1 cellular context compared by ENCODE assay signal in genomic region chr4:33850503-33850902, GRCh38.
TF ChIP-seq lines count a peak whose summit lies in the region.

No MANE protein-coding gene starts in this region.

TF ChIP-seq in GM23338, 12 proteins besides CTCF, POLR2A, EP300 and RAD21 (continued from another document):
- TF ChIP-seq REST (IDR thresholded peaks at IDR 0.05; ENCODE audit: unreplicated experiment) = no peak
- TF ChIP-seq, protein P1, sequence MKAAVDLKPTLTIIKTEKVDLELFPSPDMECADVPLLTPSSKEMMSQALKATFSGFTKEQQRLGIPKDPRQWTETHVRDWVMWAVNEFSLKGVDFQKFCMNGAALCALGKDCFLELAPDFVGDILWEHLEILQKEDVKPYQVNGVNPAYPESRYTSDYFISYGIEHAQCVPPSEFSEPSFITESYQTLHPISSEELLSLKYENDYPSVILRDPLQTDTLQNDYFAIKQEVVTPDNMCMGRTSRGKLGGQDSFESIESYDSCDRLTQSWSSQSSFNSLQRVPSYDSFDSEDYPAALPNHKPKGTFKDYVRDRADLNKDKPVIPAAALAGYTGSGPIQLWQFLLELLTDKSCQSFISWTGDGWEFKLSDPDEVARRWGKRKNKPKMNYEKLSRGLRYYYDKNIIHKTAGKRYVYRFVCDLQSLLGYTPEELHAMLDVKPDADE (IDR thresholded peaks at IDR 0.05) = no peak
- TF ChIP-seq ZNF114 (CRISPR knock-in tag; IDR thresholded peaks at IDR 0.05) = no peak
- TF ChIP-seq NANOG (IDR thresholded peaks at IDR 0.05; ENCODE audit: borderline replicate concordance) = no peak
- TF ChIP-seq CREB1 (CRISPR knock-in tag; IDR thresholded peaks at IDR 0.05; ENCODE audit: low read depth) = no peak
- TF ChIP-seq, protein P2, sequence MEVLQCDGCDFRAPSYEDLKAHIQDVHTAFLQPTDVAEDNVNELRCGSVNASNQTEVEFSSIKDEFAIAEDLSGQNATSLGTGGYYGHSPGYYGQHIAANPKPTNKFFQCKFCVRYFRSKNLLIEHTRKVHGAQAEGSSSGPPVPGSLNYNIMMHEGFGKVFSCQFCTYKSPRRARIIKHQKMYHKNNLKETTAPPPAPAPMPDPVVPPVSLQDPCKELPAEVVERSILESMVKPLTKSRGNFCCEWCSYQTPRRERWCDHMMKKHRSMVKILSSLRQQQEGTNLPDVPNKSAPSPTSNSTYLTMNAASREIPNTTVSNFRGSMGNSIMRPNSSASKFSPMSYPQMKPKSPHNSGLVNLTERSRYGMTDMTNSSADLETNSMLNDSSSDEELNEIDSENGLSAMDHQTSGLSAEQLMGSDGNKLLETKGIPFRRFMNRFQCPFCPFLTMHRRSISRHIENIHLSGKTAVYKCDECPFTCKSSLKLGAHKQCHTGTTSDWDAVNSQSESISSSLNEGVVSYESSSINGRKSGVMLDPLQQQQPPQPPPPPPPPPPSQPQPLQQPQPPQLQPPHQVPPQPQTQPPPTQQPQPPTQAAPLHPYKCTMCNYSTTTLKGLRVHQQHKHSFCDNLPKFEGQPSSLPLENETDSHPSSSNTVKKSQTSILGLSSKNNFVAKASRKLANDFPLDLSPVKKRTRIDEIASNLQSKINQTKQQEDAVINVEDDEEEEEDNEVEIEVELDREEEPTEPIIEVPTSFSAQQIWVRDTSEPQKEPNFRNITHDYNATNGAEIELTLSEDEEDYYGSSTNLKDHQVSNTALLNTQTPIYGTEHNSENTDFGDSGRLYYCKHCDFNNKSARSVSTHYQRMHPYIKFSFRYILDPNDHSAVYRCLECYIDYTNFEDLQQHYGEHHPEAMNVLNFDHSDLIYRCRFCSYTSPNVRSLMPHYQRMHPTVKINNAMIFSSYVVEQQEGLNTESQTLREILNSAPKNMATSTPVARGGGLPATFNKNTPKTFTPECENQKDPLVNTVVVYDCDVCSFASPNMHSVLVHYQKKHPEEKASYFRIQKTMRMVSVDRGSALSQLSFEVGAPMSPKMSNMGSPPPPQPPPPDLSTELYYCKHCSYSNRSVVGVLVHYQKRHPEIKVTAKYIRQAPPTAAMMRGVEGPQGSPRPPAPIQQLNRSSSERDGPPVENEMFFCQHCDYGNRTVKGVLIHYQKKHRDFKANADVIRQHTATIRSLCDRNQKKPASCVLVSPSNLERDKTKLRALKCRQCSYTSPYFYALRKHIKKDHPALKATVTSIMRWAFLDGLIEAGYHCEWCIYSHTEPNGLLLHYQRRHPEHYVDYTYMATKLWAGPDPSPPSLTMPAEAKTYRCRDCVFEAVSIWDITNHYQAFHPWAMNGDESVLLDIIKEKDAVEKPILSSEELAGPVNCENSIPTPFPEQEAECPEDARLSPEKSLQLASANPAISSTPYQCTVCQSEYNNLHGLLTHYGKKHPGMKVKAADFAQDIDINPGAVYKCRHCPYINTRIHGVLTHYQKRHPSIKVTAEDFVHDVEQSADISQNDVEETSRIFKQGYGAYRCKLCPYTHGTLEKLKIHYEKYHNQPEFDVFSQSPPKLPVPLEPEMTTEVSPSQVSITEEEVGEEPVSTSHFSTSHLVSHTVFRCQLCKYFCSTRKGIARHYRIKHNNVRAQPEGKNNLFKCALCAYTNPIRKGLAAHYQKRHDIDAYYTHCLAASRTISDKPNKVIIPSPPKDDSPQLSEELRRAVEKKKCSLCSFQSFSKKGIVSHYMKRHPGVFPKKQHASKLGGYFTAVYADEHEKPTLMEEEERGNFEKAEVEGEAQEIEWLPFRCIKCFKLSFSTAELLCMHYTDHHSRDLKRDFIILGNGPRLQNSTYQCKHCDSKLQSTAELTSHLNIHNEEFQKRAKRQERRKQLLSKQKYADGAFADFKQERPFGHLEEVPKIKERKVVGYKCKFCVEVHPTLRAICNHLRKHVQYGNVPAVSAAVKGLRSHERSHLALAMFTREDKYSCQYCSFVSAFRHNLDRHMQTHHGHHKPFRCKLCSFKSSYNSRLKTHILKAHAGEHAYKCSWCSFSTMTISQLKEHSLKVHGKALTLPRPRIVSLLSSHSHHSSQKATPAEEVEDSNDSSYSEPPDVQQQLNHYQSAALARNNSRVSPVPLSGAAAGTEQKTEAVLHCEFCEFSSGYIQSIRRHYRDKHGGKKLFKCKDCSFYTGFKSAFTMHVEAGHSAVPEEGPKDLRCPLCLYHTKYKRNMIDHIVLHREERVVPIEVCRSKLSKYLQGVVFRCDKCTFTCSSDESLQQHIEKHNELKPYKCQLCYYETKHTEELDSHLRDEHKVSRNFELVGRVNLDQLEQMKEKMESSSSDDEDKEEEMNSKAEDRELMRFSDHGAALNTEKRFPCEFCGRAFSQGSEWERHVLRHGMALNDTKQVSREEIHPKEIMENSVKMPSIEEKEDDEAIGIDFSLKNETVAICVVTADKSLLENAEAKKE (CRISPR knock-in tag; IDR thresholded peaks at IDR 0.05) = no peak
- no peak for TF ChIP-seq ZNF331 (CRISPR knock-in tag; IDR thresholded peaks at IDR 0.05; ENCODE audit: low read depth)
- TF ChIP-seq POLR2AphosphoS5 (IDR thresholded peaks at IDR 0.05; ENCODE audit: low read depth) = no peak
- TF ChIP-seq JUNB (IDR thresholded peaks at IDR 0.05; ENCODE audit: unreplicated experiment) = no peak
- TF ChIP-seq EZH2 (IDR thresholded peaks at IDR 0.05; ENCODE audit: low read depth, unreplicated experiment) = no peak
